Comparison of ENCODE assay signal across 1 cellular context in genomic region chr11:121023848-121024751, GRCh38.
TF ChIP-seq lines count a peak whose summit lies in the region.

TSS of gene TBCEL (plus strand) at chr11:121024102. CDS start at chr11:121045691, 21,589 bp downstream.

TF ChIP-seq in GM12878, 131 proteins besides CTCF, POLR2A, EP300 and RAD21 (continued from another document and continues in another):
- no peak for TF ChIP-seq RELB (IDR thresholded peaks at IDR 0.05; ENCODE audit: low read depth)
- peak; percentile 99 for TF ChIP-seq BMI1 (IDR thresholded peaks at IDR 0.05; ENCODE audit: borderline replicate concordance)
- peak; percentile 77 for TF ChIP-seq CREB1 (IDR thresholded peaks at IDR 0.05; ENCODE audit: low read depth)
- no peak for TF ChIP-seq HDAC6 (IDR thresholded peaks at IDR 0.05; ENCODE audit: unreplicated experiment)
- TF ChIP-seq HSF1 (IDR thresholded peaks at IDR 0.05; ENCODE audit: low read depth, low read length) = no peak
- TF ChIP-seq FOXM1 (IDR thresholded peaks at IDR 0.05; ENCODE audit: low read depth, low read length) = no peak
- TF ChIP-seq KAT2A (conservative IDR thresholded peaks at IDR 0.05; ENCODE audit: control insufficient read depth, low read depth, low read length) = no peak
- no peak for TF ChIP-seq ZNF384 (IDR thresholded peaks at IDR 0.05; ENCODE audit: borderline replicate concordance, low read depth, low read length)
- peak; percentile 77 for TF ChIP-seq ZBTB40 (IDR thresholded peaks at IDR 0.05; ENCODE audit: borderline replicate concordance)
- no peak for TF ChIP-seq CHD2 (IDR thresholded peaks at IDR 0.05; ENCODE audit: borderline replicate concordance, low read depth, low read length)
- TF ChIP-seq NFXL1 (IDR thresholded peaks at IDR 0.05; ENCODE audit: borderline replicate concordance) = no peak
- no peak for TF ChIP-seq E2F4 (IDR thresholded peaks at IDR 0.05; ENCODE audit: low read depth, low read length)
- no peak for TF ChIP-seq MLLT1 (IDR thresholded peaks at IDR 0.05)
- TF ChIP-seq GATAD2B (conservative IDR thresholded peaks at IDR 0.05; ENCODE audit: low read depth) = peak; percentile 86
- TF ChIP-seq RBBP5 (conservative IDR thresholded peaks at IDR 0.05) = no peak
- no peak; the same call in 1 of the 2 replicates for TF ChIP-seq IRF3 (IDR thresholded peaks at IDR 0.05)
- TF ChIP-seq ESRRA (IDR thresholded peaks at IDR 0.05; ENCODE audit: low read length) = no peak
- peak; percentile 64; the same call in 1 of the 2 replicates for TF ChIP-seq RFX5 (IDR thresholded peaks at IDR 0.05; ENCODE audit: low read depth, low read length)
- no peak for TF ChIP-seq SMAD1 (IDR thresholded peaks at IDR 0.05; ENCODE audit: low read depth, partially characterized antibody)
- peak; percentile 79 for TF ChIP-seq CREM (IDR thresholded peaks at IDR 0.05; ENCODE audit: low read depth)
- no peak for TF ChIP-seq ZZZ3 (IDR thresholded peaks at IDR 0.05; ENCODE audit: control insufficient read depth, insufficient read length, low read depth)
- TF ChIP-seq CBX5 (IDR thresholded peaks at IDR 0.05; ENCODE audit: low read depth) = no peak
- TF ChIP-seq PAX8 (IDR thresholded peaks at IDR 0.05) = no peak
- TF ChIP-seq HCFC1 (IDR thresholded peaks at IDR 0.05; ENCODE audit: low read length) = peak; percentile 54; the same call in 1 of the 2 replicates
- TF ChIP-seq ELK1 (IDR thresholded peaks at IDR 0.05; ENCODE audit: low read depth, low read length) = no peak
- TF ChIP-seq ZBTB4 (CRISPR knock-in tag; IDR thresholded peaks at IDR 0.05) = no peak
- TF ChIP-seq IKZF1 (conservative IDR thresholded peaks at IDR 0.05) = peak; percentile 71
- TF ChIP-seq NRF1 (conservative IDR thresholded peaks at IDR 0.05; ENCODE audit: low read depth, low read length) = no peak
- 0 out of 2 replicates have a peak, but pooled peaks have one; percentile 4 for TF ChIP-seq SMARCA5 (IDR thresholded peaks at IDR 0.05)
- TF ChIP-seq MYB (IDR thresholded peaks at IDR 0.05; ENCODE audit: borderline replicate concordance, low read depth, low read length) = no peak
- TF ChIP-seq BCL11A (IDR thresholded peaks at IDR 0.05; ENCODE audit: low read depth, low read length) = no peak
- no peak for TF ChIP-seq NBN (IDR thresholded peaks at IDR 0.05)
- TF ChIP-seq SP1 (IDR thresholded peaks at IDR 0.05; ENCODE audit: low read depth, low read length) = no peak
- TF ChIP-seq ZSCAN29 (IDR thresholded peaks at IDR 0.05) = no peak
- TF ChIP-seq SREBF2 (IDR thresholded peaks at IDR 0.05; ENCODE audit: low read length) = no peak
- no peak for TF ChIP-seq ZNF24 (IDR thresholded peaks at IDR 0.05)
- no peak for TF ChIP-seq E2F8 (IDR thresholded peaks at IDR 0.05; ENCODE audit: low read depth, partially characterized antibody)
- no peak for TF ChIP-seq HDGF (IDR thresholded peaks at IDR 0.05)
- TF ChIP-seq FOXK2 (IDR thresholded peaks at IDR 0.05) = peak; percentile 34; the same call in 1 of the 2 replicates
- no peak for TF ChIP-seq CEBPB (IDR thresholded peaks at IDR 0.05; ENCODE audit: borderline replicate concordance in 1 of 2, low read depth in 2 of 2, low read length in 2 of 2)
- no peak for TF ChIP-seq IRF5 (IDR thresholded peaks at IDR 0.05; ENCODE audit: borderline replicate concordance)
- no peak for TF ChIP-seq ATF7 (IDR thresholded peaks at IDR 0.05; ENCODE audit: low read depth)
- no peak for TF ChIP-seq SMC3 (IDR thresholded peaks at IDR 0.05; ENCODE audit: borderline replicate concordance, low read length)
- TF ChIP-seq ZNF207 (IDR thresholded peaks at IDR 0.05; ENCODE audit: borderline replicate concordance) = peak; percentile 39; the same call in 1 of the 2 replicates
